18 cellular contexts compared by ENCODE assay signal in genomic region chr7:35576037-35576573, GRCh38.
DNase-seq lines count a peak whose midpoint lies in the region; ATAC-seq and TF ChIP-seq lines count a peak whose summit lies in the region.
"Had no signal": no experiment of that assay in that cellular context is flagged by ENCODE, and none has a peak within 500 bp of the region (broad histone marks: within the 10 kb centered on the region; RNA-seq: fewer than 3 reads in every experiment).

No MANE protein-coding gene starts in this region.

- no peak overlapping the region for H3K27ac ChIP-seq in gastrocnemius medialis
- H3K27ac ChIP-seq: C4-2B, HL-60 had no signal

- H3K9me3 ChIP-seq in gastrocnemius medialis, result no peaks in the 10 kb centered on the region
- H3K9me3 ChIP-seq: SK-N-SH had no signal

- H3K4me1 ChIP-seq in gastrocnemius medialis, result no peaks in the 10 kb centered on the region

- TF ChIP-seq POLR2A in gastrocnemius medialis (IDR thresholded peaks at IDR 0.05), result no peak

- TF ChIP-seq CTCF in gastrocnemius medialis (IDR thresholded peaks at IDR 0.05 in 4 of 5, conservative IDR thresholded peaks at IDR 0.05 in 1 of 5), result no peak

- H3K36me3 ChIP-seq in gastrocnemius medialis, result no peaks in the 10 kb centered on the region

- no peaks in the 10 kb centered on the region for H3K27me3 ChIP-seq in gastrocnemius medialis

- in situ Hi-C loops in gastrocnemius medialis (cut with MboI; ENCODE audit: low sequenced_read_pairs in 4 of 4), result no loop called here

- DNase-seq in CD1c-positive myeloid dendritic cell (ENCODE audit: extremely low spot score) (peak; percentile 38), MV-4-11 (lab: John Stamatoyannopoulos, UW) (peak; percentile 80), globus pallidus (ENCODE audit: low spot score) (peak; percentile 47), sciatic nerve (ENCODE audit: low spot score) (no peak), GM19240 (ENCODE audit: insufficient read length, low spot score) (no peak), gastrocnemius medialis (no peak), HK-2 (ENCODE audit: unreplicated experiment) (no peak)
- DNase-seq: DND-41, HCEC 1CT, MM.1S, NCI-H1694 treated with DMSO at 0.1 percent for 48 hours, NCI-H2227 treated with DMSO at 0.1 percent for 48 hours, NCI-H510A treated with DMSO at 0.1 percent for 48 hours, NCI-H82, SK-N-SH, T-cell had no signal

- ATAC-seq in sciatic nerve (peak; percentile 52), gastrocnemius medialis (no peak)
- ATAC-seq: T-cell had no signal

- intact Hi-C loops in sciatic nerve (cut with DNase I) (no loop called here), gastrocnemius medialis (cut with DNase I; ENCODE audit: low total_unique reads) (no loop called here)

- no peak overlapping the region for H3K4me3 ChIP-seq in gastrocnemius medialis

Comparison
In these comparisons a context has a peak if more than half of its experiments do, and no peak if none do; other contexts are left out.
1. DNase-seq: peak in CD1c-positive myeloid dendritic cell (single experiment), MV-4-11 (single experiment) and globus pallidus (single experiment); none in sciatic nerve (single experiment), GM19240 (single experiment), gastrocnemius medialis (0 of 2) and HK-2 (single experiment).